7 cellular contexts compared by ENCODE assay signal in genomic region chr15:21324720-21325460, GRCh38.
DNase-seq lines count a peak whose midpoint lies in the region; ATAC-seq and TF ChIP-seq lines count a peak whose summit lies in the region.
"Not testable (repeated sequence)": the region's sequence is repeated elsewhere in the genome, so short reads cannot be mapped to it uniquely, and the experiment has no call there.

No MANE protein-coding gene starts in this region.

- H3K79me2 ChIP-seq in PC-9 (ENCODE audit: low read depth), result not testable (repeated sequence)

- TF ChIP-seq POLR2A in ovary (IDR thresholded peaks at IDR 0.05), result not testable (repeated sequence)

- POLR2A ChIA-PET in PC-9 (lab: Charles Lee; ENCODE audit: unreplicated experiment); activated CD4-positive, alpha-beta memory T cell treated with anti-CD3 and anti-CD28 coated beads for 36 hours (lab: Charles Lee): not testable (repeated sequence)

- not testable (repeated sequence) for H3K27ac Mint-ChIP-seq in activated CD4-positive, alpha-beta memory T cell treated with anti-CD3 and anti-CD28 coated beads for 36 hours; activated T-cell treated with anti-CD3 and anti-CD28 coated beads, Interleukin-2, amount 50 U/mL, for 72 hours; activated naive CD8-positive, alpha-beta T cell treated with anti-CD3 and anti-CD28 coated beads, Interleukin-2, amount 50 U/mL, for 24 hours

- TF ChIP-seq CTCF in PC-9 (conservative IDR thresholded peaks at IDR 0.05); ovary (IDR thresholded peaks at IDR 0.05): not testable (repeated sequence)

- H3K27ac ChIP-seq in PC-9, ovary: not testable (repeated sequence)

- H3K4me3 ChIP-seq in PC-9, ovary: not testable (repeated sequence)

- H3K27me3 Mint-ChIP-seq in activated CD4-positive, alpha-beta memory T cell treated with anti-CD3 and anti-CD28 coated beads for 36 hours; activated T-cell treated with anti-CD3 and anti-CD28 coated beads, Interleukin-2, amount 50 U/mL, for 72 hours (ENCODE audit: low read depth); activated naive CD8-positive, alpha-beta T cell treated with anti-CD3 and anti-CD28 coated beads, Interleukin-2, amount 50 U/mL, for 24 hours: not testable (repeated sequence)

- H3K4me1 Mint-ChIP-seq in activated CD4-positive, alpha-beta memory T cell treated with anti-CD3 and anti-CD28 coated beads for 36 hours (ENCODE audit: low read depth); activated T-cell treated with anti-CD3 and anti-CD28 coated beads, Interleukin-2, amount 50 U/mL, for 72 hours (ENCODE audit: low read depth); activated naive CD8-positive, alpha-beta T cell treated with anti-CD3 and anti-CD28 coated beads, Interleukin-2, amount 50 U/mL, for 24 hours: not testable (repeated sequence)

- not testable (repeated sequence) for H3K36me3 ChIP-seq in PC-9 (ENCODE audit: low read depth); ovary

- CTCF ChIA-PET in PC-9 (lab: Charles Lee); activated CD4-positive, alpha-beta memory T cell treated with anti-CD3 and anti-CD28 coated beads for 36 hours (lab: Charles Lee): not testable (repeated sequence)

- intact Hi-C loops in PC-9 (cut with micrococcal nuclease; ENCODE audit: unreplicated experiment); activated CD4-positive, alpha-beta memory T cell treated with anti-CD3 and anti-CD28 coated beads for 36 hours (cut with micrococcal nuclease); left ventricle myocardium superior (cut with micrococcal nuclease); ovary (cut with DNase I): not testable (repeated sequence)

- not testable (repeated sequence) for H3K4me3 Mint-ChIP-seq in activated CD4-positive, alpha-beta memory T cell treated with anti-CD3 and anti-CD28 coated beads for 36 hours
- peak overlapping the region; percentile 44 to 58 for H3K4me3 Mint-ChIP-seq in activated T-cell treated with anti-CD3 and anti-CD28 coated beads, Interleukin-2, amount 50 U/mL, for 72 hours
- peak overlapping the region; percentile 34 for H3K4me3 Mint-ChIP-seq in activated naive CD8-positive, alpha-beta T cell treated with anti-CD3 and anti-CD28 coated beads, Interleukin-2, amount 50 U/mL, for 24 hours

- peak; percentile 66 to 81 for ATAC-seq in activated T-cell treated with anti-CD3 and anti-CD28 coated beads, Interleukin-2, amount 50 U/mL, for 72 hours (replicated peaks in 1 of 2)
- peak; percentile 40 for ATAC-seq in activated naive CD8-positive, alpha-beta T cell treated with anti-CD3 and anti-CD28 coated beads, Interleukin-2, amount 50 U/mL, for 24 hours
- ATAC-seq in left ventricle myocardium superior, result peak; percentile 87

- TF ChIP-seq EP300 in ovary (IDR thresholded peaks at IDR 0.05), result not testable (repeated sequence)

- H3K36me3 Mint-ChIP-seq in activated CD4-positive, alpha-beta memory T cell treated with anti-CD3 and anti-CD28 coated beads for 36 hours; activated T-cell treated with anti-CD3 and anti-CD28 coated beads, Interleukin-2, amount 50 U/mL, for 72 hours (ENCODE audit: insufficient read depth in 2 of 2); activated naive CD8-positive, alpha-beta T cell treated with anti-CD3 and anti-CD28 coated beads, Interleukin-2, amount 50 U/mL, for 24 hours (ENCODE audit: low read depth): not testable (repeated sequence)

- not testable (repeated sequence) for H3K9me3 Mint-ChIP-seq in activated CD4-positive, alpha-beta memory T cell treated with anti-CD3 and anti-CD28 coated beads for 36 hours; activated T-cell treated with anti-CD3 and anti-CD28 coated beads, Interleukin-2, amount 50 U/mL, for 72 hours; activated naive CD8-positive, alpha-beta T cell treated with anti-CD3 and anti-CD28 coated beads, Interleukin-2, amount 50 U/mL, for 24 hours

- DNase-seq in PC-9 (peak in 1 of 2 experiments; percentile 69), ovary (peak; percentile 11 to 48 (median 26))
- DNase-seq in activated CD4-positive, alpha-beta memory T cell treated with anti-CD3 and anti-CD28 coated beads for 36 hours, result peak; percentile 29
- DNase-seq in activated T-cell treated with anti-CD3 and anti-CD28 coated beads, Interleukin-2, amount 50 U/mL, for 72 hours, result peak in 1 of 2 donors; percentile 20
- not testable (repeated sequence) for DNase-seq in activated naive CD8-positive, alpha-beta T cell treated with anti-CD3 and anti-CD28 coated beads, Interleukin-2, amount 50 U/mL, for 24 hours; left ventricle myocardium superior
- peak in 2 of 3 experiments; percentile 23 to 36 for DNase-seq in stimulated activated CD4-positive, alpha-beta T cell treated with anti-CD3 and anti-CD28 coated beads, TNF-alpha, amount 100 ng/mL, for 4 hours (ENCODE audit: low read depth in 3 of 3)

- not testable (repeated sequence) for H2AFZ ChIP-seq in PC-9

- peak overlapping the region; percentile 40; the same call in 1 of the 2 replicates for H3K4me2 ChIP-seq in PC-9

- H3K9me2 ChIP-seq in PC-9 (ENCODE audit: insufficient read depth), result not testable (repeated sequence)

- H3K27me3 ChIP-seq in PC-9 (ENCODE audit: insufficient read depth, low read depth); ovary: not testable (repeated sequence)

- WGBS in ovary, 3 donors, result 36 to 60% (median 38%) methylated on average over 7 to 22 of the region's 68 CpGs

- not testable (repeated sequence) for H4K20me1 ChIP-seq in PC-9 (ENCODE audit: insufficient read depth)

- BruUV-seq in PC-9 (replicated peaks; lab: Mats Ljungman, UMichigan), result not testable (repeated sequence)

- H3K4me1 ChIP-seq in PC-9 (replicated peaks; ENCODE audit: insufficient read depth); ovary (ENCODE audit: insufficient read depth): not testable (repeated sequence)

- not testable (repeated sequence) for H3K9me3 ChIP-seq in PC-9 (ENCODE audit: insufficient read depth, low read depth); ovary

- not testable (repeated sequence) for H3F3A ChIP-seq in PC-9 (ENCODE audit: insufficient read depth, low read depth)
